Comparison of ENCODE assay signal across 18 cellular contexts in genomic region chr15:90539789-90540188, GRCh38. TPM values are rescaled to one million over a fixed set of nuclear protein-coding genes. Genes with fewer than 3 reads are reported as not detected.
DNase-seq lines count a peak whose midpoint lies in the region; ATAC-seq and TF ChIP-seq lines count a peak whose summit lies in the region.
"Had no signal": no experiment of that assay in that cellular context is flagged by ENCODE, and none has a peak within 500 bp of the region (broad histone marks: within the 10 kb centered on the region; RNA-seq: fewer than 3 reads in every experiment).

No MANE protein-coding gene starts in this region.

- in situ Hi-C loops in HAP-1 (cut with MboI; ENCODE audit: low sequenced_read_pairs) = no loop called here

- H3K9me3 ChIP-seq in T-helper 17 cell (ENCODE audit: control insufficient read depth, low read length, poor library complexity, severe bottlenecking) = no peaks in the 10 kb centered on the region
- no peaks in the 10 kb centered on the region for H3K9me3 ChIP-seq in HAP-1
- no peaks in the 10 kb centered on the region for H3K9me3 ChIP-seq in thyroid gland
- H3K9me3 ChIP-seq: BLaER1 treated with 17β-estradiol and CSF1 and Interleukin-3, amounts not matched to agents 10 nM and 100 nM; lower lobe of right lung had no signal

- TF ChIP-seq CTCF in thyroid gland (IDR thresholded peaks at IDR 0.05) = no peak

- intact Hi-C loops in thyroid gland (cut with DNase I) = loop anchor here (10.0 kb wide), 1 partner anchor 75 kb away; no protein-coding TSS in a partner anchor

- peaks cover 3% of the 10 kb centered on the region for H3K36me3 Mint-ChIP-seq in T-helper 17 cell (ENCODE audit: low read depth)
- peaks cover 55% of the 10 kb centered on the region for H3K36me3 Mint-ChIP-seq in activated T-cell treated with anti-CD3 and anti-CD28 coated beads, Interleukin-2, amount 50 U/mL, for 24 hours (ENCODE audit: low read depth)
- H3K36me3 Mint-ChIP-seq in effector memory CD8-positive, alpha-beta T cell (ENCODE audit: insufficient read depth) = peaks cover 8% of the 10 kb centered on the region

- ATAC-seq in T-helper 17 cell = peak; percentile 82
- ATAC-seq in effector memory CD8-positive, alpha-beta T cell (replicated peaks) = peak; percentile 72
- ATAC-seq: lower lobe of right lung, right cardiac atrium had no signal

- H3K4me3 Mint-ChIP-seq in T-helper 17 cell = peak overlapping the region; percentile 93
- peak overlapping the region; percentile 74 for H3K4me3 Mint-ChIP-seq in activated T-cell treated with anti-CD3 and anti-CD28 coated beads, Interleukin-2, amount 50 U/mL, for 24 hours
- peak overlapping the region; percentile 78 for H3K4me3 Mint-ChIP-seq in effector memory CD8-positive, alpha-beta T cell
- H3K4me3 Mint-ChIP-seq: neural crest cell had no signal

- H3K36me3 ChIP-seq in HAP-1 (replicated peaks) = no peaks in the 10 kb centered on the region; the same call in 1 of the 2 replicates
- H3K36me3 ChIP-seq in thyroid gland = no peaks in the 10 kb centered on the region

- H3K4me1 Mint-ChIP-seq in T-helper 17 cell = peaks cover 52% of the 10 kb centered on the region
- peaks cover 79% of the 10 kb centered on the region for H3K4me1 Mint-ChIP-seq in activated T-cell treated with anti-CD3 and anti-CD28 coated beads, Interleukin-2, amount 50 U/mL, for 24 hours (ENCODE audit: low read depth)
- H3K4me1 Mint-ChIP-seq in effector memory CD8-positive, alpha-beta T cell (ENCODE audit: low read depth in 2 of 2) = peaks cover 25 to 53% of the 10 kb centered on the region in 2 donors

- H3K27ac Mint-ChIP-seq in T-helper 17 cell = peak overlapping the region; percentile 97
- H3K27ac Mint-ChIP-seq in activated T-cell treated with anti-CD3 and anti-CD28 coated beads, Interleukin-2, amount 50 U/mL, for 24 hours = peak overlapping the region; percentile 92
- peak overlapping the region; percentile 81 to 92 for H3K27ac Mint-ChIP-seq in effector memory CD8-positive, alpha-beta T cell

- H3K27ac ChIP-seq in thyroid gland = no peak overlapping the region
- H3K27ac ChIP-seq: BLaER1 treated with 17β-estradiol and CSF1 and Interleukin-3, amounts not matched to agents 10 nM and 100 nM; lower lobe of right lung had no signal

- no peaks in the 10 kb centered on the region for H3K27me3 Mint-ChIP-seq in T-helper 17 cell
- no peaks in the 10 kb centered on the region for H3K27me3 Mint-ChIP-seq in activated T-cell treated with anti-CD3 and anti-CD28 coated beads, Interleukin-2, amount 50 U/mL, for 24 hours
- no peaks in the 10 kb centered on the region for H3K27me3 Mint-ChIP-seq in effector memory CD8-positive, alpha-beta T cell

- H3K27me3 ChIP-seq in HAP-1 (ENCODE audit: low read depth) (no peaks in the 10 kb centered on the region), thyroid gland (no peaks in the 10 kb centered on the region)
- H3K27me3 ChIP-seq: BLaER1 treated with 17β-estradiol and CSF1 and Interleukin-3, amounts not matched to agents 10 nM and 100 nM had no signal

- DNase-seq in T-helper 17 cell (no peak), superior temporal gyrus (ENCODE audit: extremely low spot score) (no peak), HAP-1 (ENCODE audit: low spot score in 2 of 2) (no peak), thyroid gland (no peak)
- DNase-seq in activated T-cell treated with anti-CD3 and anti-CD28 coated beads, Interleukin-2, amount 50 U/mL, for 24 hours = peak; percentile 49
- DNase-seq in effector memory CD8-positive, alpha-beta T cell = no peak
- peak; percentile 36 to 80 (median 64) for DNase-seq in stimulated activated naive CD4-positive, alpha-beta T cell (lab: John Stamatoyannopoulos, UW)
- DNase-seq: amniotic stem cell; IMR-90; lower lobe of right lung; NCI-H1092; NCI-H2171; NK-92 treated with Interleukin-12 subunit alpha and Interleukin-12 subunit beta, amount 100 ng/mL, for 24 hours; SHP77; T-helper 9 cell had no signal

- no peaks in the 10 kb centered on the region for H3K9me3 Mint-ChIP-seq in activated T-cell treated with anti-CD3 and anti-CD28 coated beads, Interleukin-2, amount 50 U/mL, for 24 hours
- no peaks in the 10 kb centered on the region for H3K9me3 Mint-ChIP-seq in effector memory CD8-positive, alpha-beta T cell
- H3K9me3 Mint-ChIP-seq: neural crest cell had no signal

- H3K4me1 ChIP-seq in HAP-1 (peaks cover 18% of the 10 kb centered on the region), thyroid gland (peaks cover 14 to 28% of the 10 kb centered on the region in 2 donors)

- TF ChIP-seq POLR2A in thyroid gland (IDR thresholded peaks at IDR 0.05) = no peak

- 86 to 89% methylated on average over 10 of the region's 10 CpGs for WGBS in thyroid gland, 2 donors

- H3K4me3 ChIP-seq in HAP-1 (no peak overlapping the region), thyroid gland (replicated peaks in 1 of 3) (no peak overlapping the region)
- H3K4me3 ChIP-seq: BLaER1 treated with 17β-estradiol and CSF1 and Interleukin-3, amounts not matched to agents 10 nM and 100 nM; lower lobe of right lung had no signal

RNA-seq across cellular contexts. Expression of gene CRTC3, which starts 10.1 kb away (rescaled TPM):
- 10 to 100 TPM; 76.0 to 84.4 TPM for total RNA-seq in T-helper 17 cell
- total RNA-seq in thyroid gland = 10 to 100 TPM; 49.4 to 76.0 (median 62.6) TPM

Comparison
In these comparisons a context has a peak if more than half of its experiments do, and no peak if none do; other contexts are left out.
1. DNase-seq: peak in activated T-cell treated with anti-CD3 and anti-CD28 coated beads, Interleukin-2, amount 50 U/mL, for 24 hours (single experiment) and stimulated activated naive CD4-positive, alpha-beta T cell (6 of 6); none in T-helper 17 cell (0 of 3), effector memory CD8-positive, alpha-beta T cell (0 of 3), superior temporal gyrus (single experiment), HAP-1 (0 of 2) and thyroid gland (0 of 2).
2. Peak in every context shown above with its lines, with median percentiles within 50 percentile points of each other: H3K27ac Mint-ChIP-seq and H3K4me3 Mint-ChIP-seq.